In genomic region chr15:42590619-42591237, GRCh38 we compare ENCODE assay signal across 22 cellular contexts. TPM values are rescaled to one million over a fixed set of nuclear protein-coding genes. Genes with fewer than 3 reads are reported as not detected.
DNase-seq lines count a peak whose midpoint lies in the region; ATAC-seq, FAIRE-seq and TF ChIP-seq lines count a peak whose summit lies in the region.
"Had no signal": no experiment of that assay in that cellular context is flagged by ENCODE, and none has a peak within 500 bp of the region (broad histone marks: within the 10 kb centered on the region; RNA-seq: fewer than 3 reads in every experiment).

No MANE protein-coding gene starts in this region.

- no peaks in the 10 kb centered on the region for H4K20me1 ChIP-seq in HepG2 (ENCODE audit: insufficient read depth, low read length)
- H4K20me1 ChIP-seq: BLaER1 treated with 17β-estradiol and CSF1 and Interleukin-3, amounts not matched to agents 10 nM and 100 nM had no signal

- no peak for TF ChIP-seq POLR2A in HepG2 (IDR thresholded peaks at IDR 0.05; ENCODE audit: insufficient read depth in 1 of 2, low read depth in 2 of 2, low read length in 2 of 2)

- no peak for TF ChIP-seq RAD21 in HepG2 (CRISPR knock-in tag; IDR thresholded peaks at IDR 0.05)

- H3K4me3 ChIP-seq in left ventricle myocardium inferior (no peak overlapping the region), HepG2 (replicated peaks in 1 of 3; ENCODE audit: insufficient read depth in 1 of 3, low read depth in 2 of 3, low read length in 3 of 3) (peak overlapping the region in 1 of 3 experiments; percentile 22; a peak in 2 of 6 replicates), subcutaneous abdominal adipose tissue (ENCODE audit: low read depth in 1 of 5, low read length in 5 of 5) (peak overlapping the region in 1 of 5 donors; percentile 35), WERI-Rb-1 (ENCODE audit: low read depth, low read length) (no peak overlapping the region)
- H3K4me3 ChIP-seq: BLaER1 treated with 17β-estradiol and CSF1 and Interleukin-3, amounts not matched to agents 10 nM and 100 nM; GM12878; Peyer's patch; SJSA1 had no signal

- intact Hi-C loops in left ventricle myocardium inferior (cut with micrococcal nuclease) (no loop called here), Right ventricle myocardium superior (cut with DNase I) (no loop called here), HepG2 (cut with micrococcal nuclease; ENCODE audit: unreplicated experiment) (loop anchor here (5.0 kb wide), 1 partner anchor 62 kb away; no protein-coding TSS in a partner anchor)

- H3K9ac ChIP-seq in HepG2 (ENCODE audit: insufficient read depth, low read depth, low read length), result peak overlapping the region; percentile 32
- H3K9ac ChIP-seq in subcutaneous abdominal adipose tissue (ENCODE audit: low read length in 5 of 5), result no peak overlapping the region
- H3K9ac ChIP-seq: BLaER1 treated with 17β-estradiol and CSF1 and Interleukin-3, amounts not matched to agents 10 nM and 100 nM had no signal

- no peak for ATAC-seq in Right ventricle myocardium superior (ENCODE audit: poor library complexity)
- peak; percentile 75 for ATAC-seq in HepG2
- ATAC-seq in natural killer cell treated with Interleukin-12 subunit alpha and Interleukin-12 subunit beta and Interleukin-15 and Interleukin-18, amount 100 ng/mL, for 72 hours, result no peak
- ATAC-seq in GM18867 (IDR thresholded peaks at IDR 0.05; ENCODE audit: unreplicated experiment), result no peak

- H3K9me3 Mint-ChIP-seq in natural killer cell treated with Interleukin-12 subunit alpha and Interleukin-12 subunit beta and Interleukin-15 and Interleukin-18, amount 100 ng/mL, for 72 hours, result no peaks in the 10 kb centered on the region
- H3K9me3 Mint-ChIP-seq: CD4-positive, alpha-beta memory T cell had no signal

- no peak overlapping the region for H2AFZ ChIP-seq in HepG2 (ENCODE audit: low read length)

- H3K27ac ChIP-seq in left ventricle myocardium inferior (replicated peaks) (peak overlapping the region; percentile 81), HepG2 (ENCODE audit: extremely low read length, insufficient read depth, low read length) (peak overlapping the region; percentile 89), subcutaneous abdominal adipose tissue (ENCODE audit: low read depth, low read length) (peak overlapping the region; percentile 11), WERI-Rb-1 (no peak overlapping the region)
- H3K27ac ChIP-seq: 22Rv1; BLaER1 treated with 17β-estradiol and CSF1 and Interleukin-3, amounts not matched to agents 10 nM and 100 nM; Peyer's patch; SJSA1 had no signal

- H3K27me3 Mint-ChIP-seq in natural killer cell treated with Interleukin-12 subunit alpha and Interleukin-12 subunit beta and Interleukin-15 and Interleukin-18, amount 100 ng/mL, for 72 hours, result no peaks in the 10 kb centered on the region
- H3K27me3 Mint-ChIP-seq: CD4-positive, alpha-beta memory T cell had no signal

- peak overlapping the region; percentile 64 for H3K4me2 ChIP-seq in HepG2 (ENCODE audit: low read depth, low read length)
- H3K4me2 ChIP-seq: BLaER1 treated with 17β-estradiol and CSF1 and Interleukin-3, amounts not matched to agents 10 nM and 100 nM had no signal

- H3K36me3 Mint-ChIP-seq in natural killer cell treated with Interleukin-12 subunit alpha and Interleukin-12 subunit beta and Interleukin-15 and Interleukin-18, amount 100 ng/mL, for 72 hours, result peaks cover 4% of the 10 kb centered on the region

- TF ChIP-seq EP300 in HepG2 (IDR thresholded peaks at IDR 0.05; ENCODE audit: low read depth in 2 of 2, low read length in 2 of 2) (no peak), HepG2 (CRISPR knock-in tag; IDR thresholded peaks at IDR 0.05; ENCODE audit: borderline replicate concordance) (no peak)

- H3K4me3 Mint-ChIP-seq in natural killer cell treated with Interleukin-12 subunit alpha and Interleukin-12 subunit beta and Interleukin-15 and Interleukin-18, amount 100 ng/mL, for 72 hours, result no peak overlapping the region
- H3K4me3 Mint-ChIP-seq: CD4-positive, alpha-beta memory T cell had no signal

- H3K36me3 ChIP-seq in left ventricle myocardium inferior (peaks cover 8% of the 10 kb centered on the region), HepG2 (replicated peaks in 1 of 2; ENCODE audit: control insufficient read depth in 1 of 2, insufficient read depth in 2 of 2, low read length in 2 of 2) (peaks cover 0 to 2% of the 10 kb centered on the region in 2 experiments; a peak in 1 of 5 replicates), subcutaneous abdominal adipose tissue (ENCODE audit: control insufficient read depth in 5 of 5, insufficient read depth in 5 of 5, low read length in 5 of 5) (peaks cover 0 to 15% (median 5%) of the 10 kb centered on the region in 5 donors), WERI-Rb-1 (peaks cover 35% of the 10 kb centered on the region)
- H3K36me3 ChIP-seq: Peyer's patch had no signal

- no peaks in the 10 kb centered on the region for H3K9me3 ChIP-seq in left ventricle myocardium inferior (replicated peaks)
- no peaks in the 10 kb centered on the region for H3K9me3 ChIP-seq in HepG2 (ENCODE audit: low read length)
- H3K9me3 ChIP-seq in subcutaneous abdominal adipose tissue (ENCODE audit: control insufficient read depth in 5 of 5, low read length in 5 of 5), result no peaks in the 10 kb centered on the region
- no peaks in the 10 kb centered on the region for H3K9me3 ChIP-seq in WERI-Rb-1 (ENCODE audit: severe bottlenecking)
- H3K9me3 ChIP-seq: BLaER1 treated with 17β-estradiol and CSF1 and Interleukin-3, amounts not matched to agents 10 nM and 100 nM; Caco-2; Peyer's patch; SJSA1 had no signal

- H3K4me1 ChIP-seq in left ventricle myocardium inferior (peaks cover 64% of the 10 kb centered on the region), HepG2 (ENCODE audit: insufficient read depth, low read length) (peaks cover 31% of the 10 kb centered on the region), subcutaneous abdominal adipose tissue (ENCODE audit: control insufficient read depth in 5 of 5, insufficient read depth in 5 of 5, low read length in 5 of 5) (peaks cover 0 to 41% (median 22%) of the 10 kb centered on the region in 5 donors)

- no peaks in the 10 kb centered on the region for H3K79me2 ChIP-seq in HepG2 (ENCODE audit: insufficient read depth, low read length)

- H3K4me1 Mint-ChIP-seq in natural killer cell treated with Interleukin-12 subunit alpha and Interleukin-12 subunit beta and Interleukin-15 and Interleukin-18, amount 100 ng/mL, for 72 hours (ENCODE audit: low read depth in 2 of 2), result no peaks in the 10 kb centered on the region
- H3K4me1 Mint-ChIP-seq: CD4-positive, alpha-beta memory T cell had no signal

- in situ Hi-C loops in HepG2 (cut with HindIII; ENCODE audit: extremely low pct_ligation_motif_present, low pct_unique_long_range_greater_than_20kb), result no loop called here

- BruUV-seq in HepG2 (replicated peaks; lab: Mats Ljungman, UMichigan), result no TSS peak

- peak; percentile 54 for FAIRE-seq in HepG2 (lab: Jason Lieb, UNC)
- FAIRE-seq: GM12878 had no signal

- WGBS in HepG2 (ENCODE audit: low lambda C conversion rate), result 42% methylated on average over 5 of the region's 5 CpGs

- CTCF ChIA-PET in HepG2 (lab: Yijun Ruan, JAX; ENCODE audit: low intra/inter-chr PET ratio, low total read pairs), result interaction anchor here (1.1 kb wide), 1 partner anchor 15 kb away, joined by 4 read pairs; the partner anchor contains the start of gene STARD9

- DNase-seq in left ventricle myocardium inferior (no peak), Right ventricle myocardium superior (no peak), HepG2 (ENCODE audit: low spot score) (peak; percentile 41), WERI-Rb-1 (no peak)
- no peak for DNase-seq in activated effector memory CD4-positive, alpha-beta T cell treated with Interleukin-2 at 50 U/mL for 16 hours
- DNase-seq in natural killer cell treated with Interleukin-12 subunit alpha and Interleukin-12 subunit beta and Interleukin-15 and Interleukin-18, amount 100 ng/mL, for 72 hours (ENCODE audit: low spot score), result no peak
- DNase-seq: Caco-2; CD4-positive, alpha-beta memory T cell; DMS 273 treated with DMSO at 0.1 percent for 48 hours; DND-41; GOT3; Karpas-422; NCI-H1417; NCI-H2081 treated with DMSO at 0.1 percent for 48 hours; NCI-H524 treated with DMSO at 0.1 percent for 48 hours; Peyer's patch had no signal

- H3K27me3 ChIP-seq in left ventricle myocardium inferior (ENCODE audit: low read depth) (no peaks in the 10 kb centered on the region), HepG2 (ENCODE audit: control insufficient read depth in 1 of 2, insufficient read depth in 2 of 2, low read length in 2 of 2) (no peaks in the 10 kb centered on the region), subcutaneous abdominal adipose tissue (ENCODE audit: control insufficient read depth in 5 of 5, insufficient read depth in 4 of 5, low read length in 5 of 5) (no peaks in the 10 kb centered on the region), WERI-Rb-1 (ENCODE audit: insufficient read depth, low read depth, severe bottlenecking) (no peaks in the 10 kb centered on the region)
- H3K27me3 ChIP-seq: BLaER1 treated with 17β-estradiol and CSF1 and Interleukin-3, amounts not matched to agents 10 nM and 100 nM; Peyer's patch; SJSA1 had no signal

- H3K27ac Mint-ChIP-seq in natural killer cell treated with Interleukin-12 subunit alpha and Interleukin-12 subunit beta and Interleukin-15 and Interleukin-18, amount 100 ng/mL, for 72 hours, result peak overlapping the region in 1 of 2 donors; percentile 13
- H3K27ac Mint-ChIP-seq: CD4-positive, alpha-beta memory T cell had no signal

- TF ChIP-seq CTCF in left ventricle myocardium inferior (IDR thresholded peaks at IDR 0.05; ENCODE audit: borderline replicate concordance) (no peak), HepG2 (CRISPR knock-in tag; IDR thresholded peaks at IDR 0.05) (no peak), WERI-Rb-1 (IDR thresholded peaks at IDR 0.05; ENCODE audit: low read depth, low read length) (no peak)

- POLR2A ChIA-PET in HepG2 (lab: Yijun Ruan, JAX), result interaction anchor here (1.4 to 2.4 kb wide), 3 partner anchors 9 to 16 kb away, joined by 4 to 20 read pairs (median 9); partner anchors contain the start of gene STARD9

RNA-seq across cellular contexts. Expression of gene STARD9, which starts 15.3 kb away (rescaled TPM):
- total RNA-seq in left ventricle myocardium inferior (4.9 TPM), Right ventricle myocardium superior (5.4 TPM), HepG2 (2016; rRNA removed; fragmentation: Illumina TruSeq; extraction: Trizol) (2.7 and 5.3 TPM in 2 replicates)
- total RNA-seq in HepG2 (2016; cell fraction: cytosol; rRNA removed; fragmentation: Illumina TruSeq; extraction: Trizol; ENCODE audit: low read depth), result 1.0 and 1.3 TPM in 2 replicates
- 2.6 and 4.9 TPM in 2 replicates for total RNA-seq in HepG2 (2016; cell fraction: insoluble cytoplasmic fraction; rRNA removed; fragmentation: Illumina TruSeq; extraction: Trizol)
- 0.86 and 1.4 TPM in 2 replicates for total RNA-seq in HepG2 (2016; cell fraction: membrane; rRNA removed; fragmentation: Illumina TruSeq; extraction: Trizol)
- total RNA-seq in HepG2 (2016; cell fraction: nucleus; rRNA removed; fragmentation: Illumina TruSeq; extraction: Trizol), result 9.0 and 12.9 TPM in 2 replicates
- 7.5 and 9.0 TPM in 2 replicates for polyA plus RNA-seq in HepG2 (2011; rRNA removed)
- polyA plus RNA-seq in HepG2 (2011; cell fraction: cytosol; rRNA removed), result 1.7 and 1.9 TPM in 2 replicates
- polyA plus RNA-seq in HepG2 (2011; cell fraction: nucleus; rRNA removed), result 57.0 and 60.2 TPM in 2 replicates
- polyA plus RNA-seq in HepG2 (2012), result 5.9 and 8.8 TPM in 2 replicates
- 0.23 and 0.53 TPM in 2 replicates for polyA plus RNA-seq in HepG2 (2016; cell fraction: cytosol; fragmentation: Illumina TruSeq; extraction: Trizol; ENCODE audit: low read depth)
- 1.4 and 1.8 TPM in 2 replicates for polyA plus RNA-seq in HepG2 (2016; cell fraction: insoluble cytoplasmic fraction; fragmentation: Illumina TruSeq; extraction: Trizol; ENCODE audit: low read depth)
- 0.34 and 0.55 TPM in 2 replicates for polyA plus RNA-seq in HepG2 (2016; cell fraction: membrane; fragmentation: Illumina TruSeq; extraction: Trizol; ENCODE audit: low read depth)
- 20.5 and 20.8 TPM in 2 replicates for polyA plus RNA-seq in HepG2 (2016; cell fraction: nucleus; fragmentation: Illumina TruSeq; extraction: Trizol; ENCODE audit: insufficient read depth, low read depth)
- polyA minus RNA-seq in HepG2 (2011; rRNA and poly(A)+ RNA removed; ENCODE audit: low replicate concordance), result 8.8 and 8.9 TPM in 2 replicates
- 1.9 and 2.0 TPM in 2 replicates for polyA minus RNA-seq in HepG2 (2011; cell fraction: cytosol; rRNA and poly(A)+ RNA removed)
- polyA minus RNA-seq in HepG2 (2011; cell fraction: nucleus; rRNA and poly(A)+ RNA removed), result 28.7 and 30.3 TPM in 2 replicates
- 10 to 100 TPM in 1 of 2 donors, 1 to 10 TPM in 1; 8.9 to 22.6 TPM for total RNA-seq in natural killer cell treated with Interleukin-12 subunit alpha and Interleukin-12 subunit beta and Interleukin-15 and Interleukin-18, amount 100 ng/mL, for 72 hours

RNA-seq across cellular contexts. Expression of gene HAUS2, which starts 42.1 kb away (rescaled TPM):
- 9.9 TPM for total RNA-seq in left ventricle myocardium inferior
- total RNA-seq in Right ventricle myocardium superior, result 9.1 TPM
- total RNA-seq in HepG2 (2016; rRNA removed; fragmentation: Illumina TruSeq; extraction: Trizol), result 32.9 and 49.4 TPM in 2 replicates
- 8.7 and 10.9 TPM in 2 replicates for total RNA-seq in HepG2 (2016; cell fraction: cytosol; rRNA removed; fragmentation: Illumina TruSeq; extraction: Trizol; ENCODE audit: low read depth)
- total RNA-seq in HepG2 (2016; cell fraction: insoluble cytoplasmic fraction; rRNA removed; fragmentation: Illumina TruSeq; extraction: Trizol), result 32.1 and 46.9 TPM in 2 replicates
- 18.3 and 18.9 TPM in 2 replicates for total RNA-seq in HepG2 (2016; cell fraction: membrane; rRNA removed; fragmentation: Illumina TruSeq; extraction: Trizol)
- 11.2 and 15.2 TPM in 2 replicates for total RNA-seq in HepG2 (2016; cell fraction: nucleus; rRNA removed; fragmentation: Illumina TruSeq; extraction: Trizol)
- 10.0 and 11.6 TPM in 2 replicates for polyA plus RNA-seq in HepG2 (2011; rRNA removed)
- polyA plus RNA-seq in HepG2 (2011; cell fraction: cytosol; rRNA removed), result 6.5 and 10.4 TPM in 2 replicates
- polyA plus RNA-seq in HepG2 (2011; cell fraction: nucleus; rRNA removed), result 3.3 and 4.6 TPM in 2 replicates
- 9.7 and 11.7 TPM in 2 replicates for polyA plus RNA-seq in HepG2 (2012)
- 7.5 and 10.5 TPM in 2 replicates for polyA plus RNA-seq in HepG2 (2016; cell fraction: cytosol; fragmentation: Illumina TruSeq; extraction: Trizol; ENCODE audit: low read depth)
- 42.4 and 46.1 TPM in 2 replicates for polyA plus RNA-seq in HepG2 (2016; cell fraction: insoluble cytoplasmic fraction; fragmentation: Illumina TruSeq; extraction: Trizol; ENCODE audit: low read depth)
- polyA plus RNA-seq in HepG2 (2016; cell fraction: membrane; fragmentation: Illumina TruSeq; extraction: Trizol; ENCODE audit: low read depth), result 13.8 and 16.6 TPM in 2 replicates
- 17.3 and 19.7 TPM in 2 replicates for polyA plus RNA-seq in HepG2 (2016; cell fraction: nucleus; fragmentation: Illumina TruSeq; extraction: Trizol; ENCODE audit: insufficient read depth, low read depth)
- polyA minus RNA-seq in HepG2 (2011; rRNA and poly(A)+ RNA removed; ENCODE audit: low replicate concordance), result 2.0 and 13.0 TPM in 2 replicates
- 7.4 and 11.5 TPM in 2 replicates for polyA minus RNA-seq in HepG2 (2011; cell fraction: cytosol; rRNA and poly(A)+ RNA removed)
- polyA minus RNA-seq in HepG2 (2011; cell fraction: nucleus; rRNA and poly(A)+ RNA removed), result 5.2 and 6.3 TPM in 2 replicates
- total RNA-seq in natural killer cell treated with Interleukin-12 subunit alpha and Interleukin-12 subunit beta and Interleukin-15 and Interleukin-18, amount 100 ng/mL, for 72 hours, result 10 to 100 TPM; 29.4 to 36.4 TPM

RNA-seq across cellular contexts. Expression of gene LRRC57, which starts 42.1 kb away (rescaled TPM):
- total RNA-seq in left ventricle myocardium inferior, result 15.0 TPM
- 11.9 TPM for total RNA-seq in Right ventricle myocardium superior
- total RNA-seq in HepG2 (2016; rRNA removed; fragmentation: Illumina TruSeq; extraction: Trizol), result 14.8 and 26.0 TPM in 2 replicates
- 1.7 and 3.9 TPM in 2 replicates for total RNA-seq in HepG2 (2016; cell fraction: cytosol; rRNA removed; fragmentation: Illumina TruSeq; extraction: Trizol; ENCODE audit: low read depth)
- total RNA-seq in HepG2 (2016; cell fraction: insoluble cytoplasmic fraction; rRNA removed; fragmentation: Illumina TruSeq; extraction: Trizol), result 16.4 and 25.0 TPM in 2 replicates
- 5.9 and 7.8 TPM in 2 replicates for total RNA-seq in HepG2 (2016; cell fraction: membrane; rRNA removed; fragmentation: Illumina TruSeq; extraction: Trizol)
- total RNA-seq in HepG2 (2016; cell fraction: nucleus; rRNA removed; fragmentation: Illumina TruSeq; extraction: Trizol), result 8.2 and 9.4 TPM in 2 replicates
- 4.1 and 5.8 TPM in 2 replicates for polyA plus RNA-seq in HepG2 (2011; rRNA removed)
- 4.0 and 6.6 TPM in 2 replicates for polyA plus RNA-seq in HepG2 (2011; cell fraction: cytosol; rRNA removed)
- 3.5 and 4.5 TPM in 2 replicates for polyA plus RNA-seq in HepG2 (2011; cell fraction: nucleus; rRNA removed)
- 5.1 and 5.9 TPM in 2 replicates for polyA plus RNA-seq in HepG2 (2012)
- polyA plus RNA-seq in HepG2 (2016; cell fraction: cytosol; fragmentation: Illumina TruSeq; extraction: Trizol; ENCODE audit: low read depth), result 0.71 and 0.75 TPM in 2 replicates
- 16.5 and 17.4 TPM in 2 replicates for polyA plus RNA-seq in HepG2 (2016; cell fraction: insoluble cytoplasmic fraction; fragmentation: Illumina TruSeq; extraction: Trizol; ENCODE audit: low read depth)
- 2.4 and 3.5 TPM in 2 replicates for polyA plus RNA-seq in HepG2 (2016; cell fraction: membrane; fragmentation: Illumina TruSeq; extraction: Trizol; ENCODE audit: low read depth)
- polyA plus RNA-seq in HepG2 (2016; cell fraction: nucleus; fragmentation: Illumina TruSeq; extraction: Trizol; ENCODE audit: insufficient read depth, low read depth), result 11.6 and 12.8 TPM in 2 replicates
- polyA minus RNA-seq in HepG2 (2011; rRNA and poly(A)+ RNA removed; ENCODE audit: low replicate concordance), result 5.2 and 9.8 TPM in 2 replicates
- 3.0 and 4.5 TPM in 2 replicates for polyA minus RNA-seq in HepG2 (2011; cell fraction: cytosol; rRNA and poly(A)+ RNA removed)
- polyA minus RNA-seq in HepG2 (2011; cell fraction: nucleus; rRNA and poly(A)+ RNA removed), result 4.8 and 5.7 TPM in 2 replicates
- total RNA-seq in natural killer cell treated with Interleukin-12 subunit alpha and Interleukin-12 subunit beta and Interleukin-15 and Interleukin-18, amount 100 ng/mL, for 72 hours, result 10 to 100 TPM; 25.4 to 41.3 TPM
